ENCODE assay signal across 9 cellular contexts in the genomic region with DNA sequence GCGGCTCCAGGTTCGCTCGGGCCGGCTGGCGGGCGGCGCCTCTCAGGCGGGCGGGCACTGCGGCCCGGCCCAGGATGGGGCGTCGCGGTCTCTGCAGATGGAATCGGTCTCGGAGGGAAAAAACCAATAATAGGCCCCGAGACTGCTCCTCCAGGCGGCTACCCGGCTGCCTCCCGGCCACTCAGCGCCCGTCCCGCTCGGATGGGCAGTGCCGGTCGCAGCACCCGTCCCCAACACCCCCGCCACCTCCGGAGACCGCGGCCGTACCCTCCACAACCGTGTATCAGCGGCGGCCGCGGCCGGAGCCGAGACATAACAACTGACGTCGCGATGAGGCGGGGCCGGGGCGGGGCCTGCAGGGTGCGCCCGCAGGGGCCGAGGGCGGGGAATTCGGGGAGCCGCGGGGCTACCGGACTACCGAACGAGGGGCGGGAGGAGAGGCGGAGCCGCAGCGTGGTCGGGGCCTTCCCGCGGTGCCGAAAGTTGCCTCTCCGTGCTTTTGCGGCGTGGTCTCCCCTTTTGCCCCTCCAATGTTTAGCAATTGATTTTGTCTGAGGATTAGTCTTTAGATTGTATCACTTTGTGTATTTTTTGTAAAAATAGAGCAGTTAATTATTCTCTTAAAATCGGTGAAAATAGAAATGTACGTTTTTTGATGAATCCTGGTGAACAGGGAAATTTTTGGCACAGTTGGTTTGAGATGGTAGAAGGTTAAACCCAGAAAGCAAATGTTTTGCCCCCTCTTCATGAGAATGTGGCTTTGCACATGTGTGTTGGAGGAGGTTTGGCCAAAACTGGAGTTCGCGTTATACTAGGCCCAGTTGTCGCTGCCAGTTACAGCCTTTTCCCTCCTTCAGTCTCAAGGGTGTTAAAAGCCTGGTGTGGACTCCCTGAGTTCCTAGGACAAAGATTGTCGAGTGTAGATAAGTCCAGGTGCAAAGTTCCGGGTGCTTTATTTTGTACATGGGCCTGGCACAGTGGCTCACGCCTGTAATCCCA. TPM values are rescaled to one million over a fixed set of nuclear protein-coding genes. Genes with fewer than 3 reads are reported as not detected.
DNase-seq lines count a peak whose midpoint lies in the region; ATAC-seq, FAIRE-seq and TF ChIP-seq lines count a peak whose summit lies in the region.
"Had no signal": no experiment of that assay in that cellular context is flagged by ENCODE, and none has a peak within 500 bp of the region (broad histone marks: within the 10 kb centered on the region; RNA-seq: fewer than 3 reads in every experiment).

A gene with protein sequence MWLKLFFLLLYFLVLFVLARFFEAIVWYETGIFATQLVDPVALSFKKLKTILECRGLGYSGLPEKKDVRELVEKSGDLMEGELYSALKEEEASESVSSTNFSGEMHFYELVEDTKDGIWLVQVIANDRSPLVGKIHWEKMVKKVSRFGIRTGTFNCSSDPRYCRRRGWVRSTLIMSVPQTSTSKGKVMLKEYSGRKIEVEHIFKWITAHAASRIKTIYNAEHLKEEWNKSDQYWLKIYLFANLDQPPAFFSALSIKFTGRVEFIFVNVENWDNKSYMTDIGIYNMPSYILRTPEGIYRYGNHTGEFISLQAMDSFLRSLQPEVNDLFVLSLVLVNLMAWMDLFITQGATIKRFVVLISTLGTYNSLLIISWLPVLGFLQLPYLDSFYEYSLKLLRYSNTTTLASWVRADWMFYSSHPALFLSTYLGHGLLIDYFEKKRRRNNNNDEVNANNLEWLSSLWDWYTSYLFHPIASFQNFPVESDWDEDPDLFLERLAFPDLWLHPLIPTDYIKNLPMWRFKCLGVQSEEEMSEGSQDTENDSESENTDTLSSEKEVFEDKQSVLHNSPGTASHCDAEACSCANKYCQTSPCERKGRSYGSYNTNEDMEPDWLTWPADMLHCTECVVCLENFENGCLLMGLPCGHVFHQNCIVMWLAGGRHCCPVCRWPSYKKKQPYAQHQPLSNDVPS (minus strand): TSS at position 317 of the 999 bp plus-strand sequence. CDS start 979 bp downstream, outside the sequence.

- TSS peak; percentile 96 for BruUV-seq in HepG2 (replicated peaks; lab: Mats Ljungman, UMichigan)

- POLR2A ChIA-PET in HepG2 (lab: Yijun Ruan, JAX): interaction anchor here (1.4 to 2.1 kb wide), 3 partner anchors 8 to 183 kb away, joined by 4 to 10 read pairs (median 8); a partner anchor contains a TSS

- no peak; the same call in none of the 2 replicates for TF ChIP-seq RAD21 in HepG2 (CRISPR knock-in tag; IDR thresholded peaks at IDR 0.05)

- peaks cover 0 to 28% (median 14%) of the 10 kb centered on the region in 11 experiments; a peak in 8 of 22 replicates for H4K20me1 ChIP-seq in BLaER1 treated with 17β-estradiol and CSF1 and Interleukin-3, amounts not matched to agents 10 nM and 100 nM
- peaks cover 26% of the 10 kb centered on the region for H4K20me1 ChIP-seq in HepG2 (ENCODE audit: insufficient read depth, low read length)

- H3K4me2 ChIP-seq in BLaER1 treated with 17β-estradiol and CSF1 and Interleukin-3, amounts not matched to agents 10 nM and 100 nM: peak within 1 kb of the TSS; percentile 76 to 96 (median 88)
- H3K4me2 ChIP-seq in HepG2 (ENCODE audit: low read depth, low read length): peak within 1 kb of the TSS; percentile 72

- peak within 1 kb of the TSS; percentile 85 to 97 (median 88) for H3K4me3 ChIP-seq in BLaER1 treated with 17β-estradiol and CSF1 and Interleukin-3, amounts not matched to agents 10 nM and 100 nM
- peak within 1 kb of the TSS; percentile 67 to 89 (median 87) for H3K4me3 ChIP-seq in HepG2 (replicated peaks in 1 of 3; ENCODE audit: insufficient read depth in 1 of 3, low read depth in 2 of 3, low read length in 3 of 3)

- H3K27me3 Mint-ChIP-seq in dendritic cell treated with granulocyte-macrophage colony-stimulating factor and Interleukin-4, amounts not matched to agents 40 ng/mL and 50 ng/mL, for 4 days: peaks cover 2% of the 10 kb centered on the region

- H2AFZ ChIP-seq in HepG2 (ENCODE audit: low read length): peak within 1 kb of the TSS; percentile 55

- H3K9me3 Mint-ChIP-seq in dendritic cell treated with granulocyte-macrophage colony-stimulating factor and Interleukin-4, amounts not matched to agents 40 ng/mL and 50 ng/mL, for 4 days: no peaks in the 10 kb centered on the region

- DNase-seq in NCI-H748 treated with DMSO at 0.1 percent for 48 hours (lab: John Stamatoyannopoulos, UW) (peak; percentile 12), HepG2 (ENCODE audit: low spot score) (peak; percentile 88)
- DNase-seq in activated CD4-positive, alpha-beta T cell treated with anti-CD3 and anti-CD28 coated beads, Interleukin-2, amount 50 U/mL, for 4 hours: peak; percentile 90
- peak; percentile 88 to 91 for DNase-seq in stimulated activated CD4-positive, alpha-beta T cell treated with anti-CD3 and anti-CD28 coated beads, Interleukin-2, amount 100 ng/mL, for 48 hours

- H3K27ac Mint-ChIP-seq in dendritic cell treated with granulocyte-macrophage colony-stimulating factor and Interleukin-4, amounts not matched to agents 40 ng/mL and 50 ng/mL, for 4 days: peak within 1 kb of the TSS; percentile 97

- peaks cover 11 to 15% (median 14%) of the 10 kb centered on the region in 11 experiments; a peak in 21 of 22 replicates for H3K36me3 ChIP-seq in BLaER1 treated with 17β-estradiol and CSF1 and Interleukin-3, amounts not matched to agents 10 nM and 100 nM
- peaks cover 2 to 5% of the 10 kb centered on the region in 2 experiments; a peak in 4 of 5 replicates for H3K36me3 ChIP-seq in HepG2 (replicated peaks in 1 of 2; ENCODE audit: control insufficient read depth in 1 of 2, insufficient read depth in 2 of 2, low read length in 2 of 2)

- intact Hi-C loops in dendritic cell treated with granulocyte-macrophage colony-stimulating factor and Interleukin-4, amounts not matched to agents 40 ng/mL and 50 ng/mL, for 4 days (cut with micrococcal nuclease): loop anchor here (2.0 to 10.0 kb wide), 3 partner anchors 61 to 183 kb away; a partner anchor contains a TSS
- intact Hi-C loops in HepG2 (cut with micrococcal nuclease; ENCODE audit: unreplicated experiment): loop anchor here (2.0 to 5.0 kb wide), 3 partner anchors 51 to 182 kb away; a partner anchor contains a TSS

- peak within 1 kb of the TSS; percentile 93 to 99 (median 97) for H3K9ac ChIP-seq in BLaER1 treated with 17β-estradiol and CSF1 and Interleukin-3, amounts not matched to agents 10 nM and 100 nM
- H3K9ac ChIP-seq in HepG2 (ENCODE audit: insufficient read depth, low read depth, low read length): peak within 1 kb of the TSS; percentile 86

- WGBS in HepG2 (ENCODE audit: low lambda C conversion rate): 15% methylated on average over 36 of the region's 74 CpGs

- H3K4me3 Mint-ChIP-seq in dendritic cell treated with granulocyte-macrophage colony-stimulating factor and Interleukin-4, amounts not matched to agents 40 ng/mL and 50 ng/mL, for 4 days: peak within 1 kb of the TSS; percentile 95

- peak; percentile 15; the same call in 1 of the 2 replicates for TF ChIP-seq CTCF in HepG2 (CRISPR knock-in tag; IDR thresholded peaks at IDR 0.05)

- H3K27me3 ChIP-seq in BLaER1 treated with 17β-estradiol and CSF1 and Interleukin-3, amounts not matched to agents 10 nM and 100 nM: no peaks in the 10 kb centered on the region
- H3K27me3 ChIP-seq in HepG2 (ENCODE audit: control insufficient read depth in 1 of 2, insufficient read depth in 2 of 2, low read length in 2 of 2): no peaks in the 10 kb centered on the region; a peak in 1 of 5 replicates

- TF ChIP-seq EP300 in HepG2 (IDR thresholded peaks at IDR 0.05; ENCODE audit: low read depth in 2 of 2, low read length in 2 of 2): peak in 1 of 2 experiments; percentile 36; a peak in 2 of 4 replicates
- no peak for TF ChIP-seq EP300 in HepG2 (CRISPR knock-in tag; IDR thresholded peaks at IDR 0.05; ENCODE audit: borderline replicate concordance)

- ATAC-seq in GM19324 (IDR thresholded peaks at IDR 0.05; ENCODE audit: low FRiP score, unreplicated experiment) (peak; percentile 89), HG03469 (IDR thresholded peaks at IDR 0.05; ENCODE audit: unreplicated experiment) (peak; percentile 59), HepG2 (peak; percentile 92)

- peaks cover 22% of the 10 kb centered on the region for H3K4me1 Mint-ChIP-seq in dendritic cell treated with granulocyte-macrophage colony-stimulating factor and Interleukin-4, amounts not matched to agents 40 ng/mL and 50 ng/mL, for 4 days (ENCODE audit: low read depth)

- peaks cover 26% of the 10 kb centered on the region for H3K36me3 Mint-ChIP-seq in dendritic cell treated with granulocyte-macrophage colony-stimulating factor and Interleukin-4, amounts not matched to agents 40 ng/mL and 50 ng/mL, for 4 days (ENCODE audit: low read depth)

- peaks cover 4 to 32% (median 22%) of the 10 kb centered on the region in 10 experiments; a peak in 19 of 20 replicates for H3K4me1 ChIP-seq in BLaER1 treated with 17β-estradiol and CSF1 and Interleukin-3, amounts not matched to agents 10 nM and 100 nM
- H3K4me1 ChIP-seq in HepG2 (ENCODE audit: insufficient read depth, low read length): peaks cover 62% of the 10 kb centered on the region

- peak within 1 kb of the TSS; percentile 94 to 99 (median 96) for H3K27ac ChIP-seq in BLaER1 treated with 17β-estradiol and CSF1 and Interleukin-3, amounts not matched to agents 10 nM and 100 nM
- H3K27ac ChIP-seq in HepG2 (ENCODE audit: extremely low read length, insufficient read depth, low read length): peak within 1 kb of the TSS; percentile 90

- no peaks in the 10 kb centered on the region for H3K9me3 ChIP-seq in BLaER1 treated with 17β-estradiol and CSF1 and Interleukin-3, amounts not matched to agents 10 nM and 100 nM (replicated peaks in 1 of 11)
- H3K9me3 ChIP-seq in HepG2 (ENCODE audit: low read length): no peaks in the 10 kb centered on the region

- FAIRE-seq in HepG2 (lab: Jason Lieb, UNC): no peak
- FAIRE-seq: islet of Langerhans had no signal

- CTCF ChIA-PET in HepG2 (lab: Yijun Ruan, JAX; ENCODE audit: low intra/inter-chr PET ratio, low total read pairs): no interaction called here

- in situ Hi-C loops in HepG2 (cut with HindIII; ENCODE audit: extremely low pct_ligation_motif_present, low pct_unique_long_range_greater_than_20kb): loop anchor here (10.0 kb wide), 1 partner anchor 51 kb away; no protein-coding TSS in a partner anchor

- H3K79me2 ChIP-seq in HepG2 (ENCODE audit: insufficient read depth, low read length): peaks cover 42% of the 10 kb centered on the region

- TF ChIP-seq POLR2A in HepG2 (IDR thresholded peaks at IDR 0.05; ENCODE audit: insufficient read depth in 1 of 2, low read depth in 2 of 2, low read length in 2 of 2): peak; percentile 90 to 98

RNA-seq across cellular contexts. Expression of the gene that starts here (rescaled TPM):
- total RNA-seq in HepG2 (2016; rRNA removed; fragmentation: Illumina TruSeq; extraction: Trizol): 12.6 and 19.8 TPM in 2 replicates
- total RNA-seq in HepG2 (2016; cell fraction: cytosol; rRNA removed; fragmentation: Illumina TruSeq; extraction: Trizol; ENCODE audit: low read depth): 1.5 and 1.9 TPM in 2 replicates
- 11.0 and 21.0 TPM in 2 replicates for total RNA-seq in HepG2 (2016; cell fraction: insoluble cytoplasmic fraction; rRNA removed; fragmentation: Illumina TruSeq; extraction: Trizol)
- 6.1 and 6.2 TPM in 2 replicates for total RNA-seq in HepG2 (2016; cell fraction: membrane; rRNA removed; fragmentation: Illumina TruSeq; extraction: Trizol)
- 39.4 and 41.8 TPM in 2 replicates for total RNA-seq in HepG2 (2016; cell fraction: nucleus; rRNA removed; fragmentation: Illumina TruSeq; extraction: Trizol)
- 19.6 and 21.1 TPM in 2 replicates for polyA plus RNA-seq in HepG2 (2011; rRNA removed)
- polyA plus RNA-seq in HepG2 (2011; cell fraction: cytosol; rRNA removed): 8.2 and 16.0 TPM in 2 replicates
- polyA plus RNA-seq in HepG2 (2011; cell fraction: nucleus; rRNA removed): 22.3 and 24.0 TPM in 2 replicates
- polyA plus RNA-seq in HepG2 (2012): 38.7 and 39.1 TPM in 2 replicates
- polyA plus RNA-seq in HepG2 (2016; cell fraction: cytosol; fragmentation: Illumina TruSeq; extraction: Trizol; ENCODE audit: low read depth): 1.5 and 1.6 TPM in 2 replicates
- 11.7 and 15.5 TPM in 2 replicates for polyA plus RNA-seq in HepG2 (2016; cell fraction: insoluble cytoplasmic fraction; fragmentation: Illumina TruSeq; extraction: Trizol; ENCODE audit: low read depth)
- 4.1 and 4.3 TPM in 2 replicates for polyA plus RNA-seq in HepG2 (2016; cell fraction: membrane; fragmentation: Illumina TruSeq; extraction: Trizol; ENCODE audit: low read depth)
- 43.3 and 45.1 TPM in 2 replicates for polyA plus RNA-seq in HepG2 (2016; cell fraction: nucleus; fragmentation: Illumina TruSeq; extraction: Trizol; ENCODE audit: insufficient read depth, low read depth)
- polyA minus RNA-seq in HepG2 (2011; rRNA and poly(A)+ RNA removed; ENCODE audit: low replicate concordance): 5.0 and 18.9 TPM in 2 replicates
- 22.4 and 27.3 TPM in 2 replicates for polyA minus RNA-seq in HepG2 (2011; cell fraction: cytosol; rRNA and poly(A)+ RNA removed)
- polyA minus RNA-seq in HepG2 (2011; cell fraction: nucleus; rRNA and poly(A)+ RNA removed): 136 and 137 TPM in 2 replicates

Comparison
In these comparisons a context has a peak if more than half of its experiments do, and no peak if none do; other contexts are left out.
1. Peak in every context shown above with its lines: DNase-seq, ATAC-seq, H3K4me3 ChIP-seq and H3K27ac ChIP-seq.
2. DNase-seq: peak in every context shown above with its lines; median percentile 90 in activated CD4-positive, alpha-beta T cell treated with anti-CD3 and anti-CD28 coated beads, Interleukin-2, amount 50 U/mL, for 4 hours; 90 in stimulated activated CD4-positive, alpha-beta T cell treated with anti-CD3 and anti-CD28 coated beads, Interleukin-2, amount 100 ng/mL, for 48 hours; 88 in HepG2; 12 in NCI-H748 treated with DMSO at 0.1 percent for 48 hours.